16 cellular contexts compared by ENCODE assay signal in the genomic region with DNA sequence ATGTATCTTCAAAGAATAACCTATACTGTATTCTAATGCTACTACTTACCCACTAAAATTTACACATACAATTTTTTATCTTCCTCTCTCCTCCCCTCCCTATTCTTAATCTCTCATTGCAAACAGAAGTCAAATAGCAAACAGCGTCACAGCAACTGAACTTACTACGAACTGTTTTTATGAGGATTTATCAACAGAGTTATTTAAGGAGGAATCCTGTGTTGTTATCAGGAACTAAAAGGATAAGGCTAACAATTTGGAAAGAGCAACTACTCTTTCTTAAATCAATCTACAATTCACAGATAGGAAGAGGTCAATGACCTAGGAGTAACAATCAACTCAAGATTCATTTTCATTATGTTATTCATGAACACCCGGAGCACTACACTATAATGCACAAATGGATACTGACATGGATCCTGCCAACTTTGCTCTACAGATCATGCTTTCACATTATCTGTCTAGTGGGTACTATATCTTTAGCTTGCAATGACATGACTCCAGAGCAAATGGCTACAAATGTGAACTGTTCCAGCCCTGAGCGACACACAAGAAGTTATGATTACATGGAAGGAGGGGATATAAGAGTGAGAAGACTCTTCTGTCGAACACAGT. TPM values are rescaled to one million over a fixed set of nuclear protein-coding genes. Genes with fewer than 3 reads are reported as not detected.
DNase-seq lines count a peak whose midpoint lies in the region; ATAC-seq and TF ChIP-seq lines count a peak whose summit lies in the region.
"Had no signal": no experiment of that assay in that cellular context is flagged by ENCODE, and none has a peak within 500 bp of the region (broad histone marks: within the 10 kb centered on the region; RNA-seq: fewer than 3 reads in every experiment).

No MANE protein-coding gene starts in this region.

- H3K36me3 ChIP-seq in mesodermal cell (ENCODE audit: control insufficient read depth, insufficient read depth, low read length) (no peaks in the 10 kb centered on the region), thoracic aorta (no peaks in the 10 kb centered on the region)
- H3K36me3 ChIP-seq: HAP-1, neutrophil had no signal

- TF ChIP-seq CTCF in fibroblast of pulmonary artery (IDR thresholded peaks at IDR 0.05; ENCODE audit: low read length, missing control alignments), result no peak
- no peak for TF ChIP-seq CTCF in thoracic aorta (IDR thresholded peaks at IDR 0.05)

- H3K4me1 ChIP-seq in mesodermal cell (ENCODE audit: control insufficient read depth, insufficient read depth, low read length, poor library complexity, severe bottlenecking) (no peaks in the 10 kb centered on the region), thoracic aorta (ENCODE audit: control insufficient read depth in 1 of 2, low read depth in 2 of 2) (no peaks in the 10 kb centered on the region)

- no peak for ATAC-seq in thoracic aorta (ENCODE audit: insufficient number of reproducible peaks, low FRiP score, low read depth)
- ATAC-seq in HG03439 (IDR thresholded peaks at IDR 0.05; ENCODE audit: unreplicated experiment), result no peak
- ATAC-seq: stimulated activated effector memory CD8-positive, alpha-beta T cell treated with anti-CD3 and anti-CD28 coated beads, Interleukin-12 subunit alpha, Interleukin-12 subunit beta, amount 100 ng/mL, for 72 hours had no signal

- H3K4me3 ChIP-seq in fibroblast of pulmonary artery (replicated peaks; ENCODE audit: low read depth, low read length) (peak overlapping the region; percentile 38), mesodermal cell (ENCODE audit: extremely low read depth, insufficient read depth, low read length, poor library complexity, severe bottlenecking) (no peak overlapping the region), thoracic aorta (peak overlapping the region; percentile 38)
- H3K4me3 ChIP-seq: HAP-1 had no signal

- DNase-seq in SK-N-DZ (ENCODE audit: low spot score), result peak; percentile 7
- DNase-seq in fibroblast of pulmonary artery (ENCODE audit: low read depth), result peak; percentile 24
- DNase-seq in thoracic aorta (ENCODE audit: low spot score), result no peak
- DNase-seq in activated CD4-positive, CD25-positive, alpha-beta regulatory T cell treated with anti-CD3 and anti-CD28 coated beads, Interleukin-2, amount 50 U/mL, for 72 hours, result no peak
- no peak for DNase-seq in activated CD4-positive, alpha-beta T cell treated with anti-CD3 and anti-CD28 coated beads for 48 hours
- no peak for DNase-seq in effector CD8-positive, alpha-beta T cell (lab: John Stamatoyannopoulos, UW)
- DNase-seq: CD4-positive, CD25-positive, alpha-beta regulatory T cell; central memory CD4-positive, alpha-beta T cell; foreskin melanocyte; stimulated activated CD4-positive, alpha-beta T cell treated with anti-CD3 and anti-CD28 coated beads, Interleukin-2, amount 100 ng/mL, for 24 hours; T-helper 2 cell had no signal

- H3K9me3 ChIP-seq in mesodermal cell (ENCODE audit: control insufficient read depth, low read length) (no peaks in the 10 kb centered on the region), thoracic aorta (no peaks in the 10 kb centered on the region)
- H3K9me3 ChIP-seq: HAP-1, neutrophil had no signal

- H3K27ac ChIP-seq in mesodermal cell (ENCODE audit: low read depth, low read length, severe bottlenecking), result peak overlapping the region; percentile 30
- no peak overlapping the region for H3K27ac ChIP-seq in thoracic aorta
- H3K27ac ChIP-seq: neutrophil had no signal

- H3K27me3 ChIP-seq in thoracic aorta (replicated peaks; ENCODE audit: insufficient read depth), result no peaks in the 10 kb centered on the region
- H3K27me3 ChIP-seq: neutrophil had no signal

- WGBS in mesodermal cell (ENCODE audit: insufficient coverage in 2 of 2), 2 experiments, result 88 to 93% methylated on average over 3 of the region's 5 CpGs

RNA-seq across cellular contexts. Expression of a gene that starts 1.0 kb away (rescaled TPM):
- 0.27 and 0.97 TPM in 2 replicates for polyA plus RNA-seq in SK-N-DZ (2014; cell fraction: cytosol; rRNA removed)
- 0.20 and 0.28 TPM in 2 replicates for polyA plus RNA-seq in SK-N-DZ (2014; cell fraction: nucleus; rRNA removed)
- 0.18 TPM for polyA plus RNA-seq in mesodermal cell (2013, experiment 1 of 2)
- 0.46 TPM for polyA plus RNA-seq in mesodermal cell (2013, experiment 2 of 2)
- 10 to 100 TPM; 12.7 to 63.6 TPM for total RNA-seq in thoracic aorta
- total RNA-seq: CD4-positive, CD25-positive, alpha-beta regulatory T cell had no signal

Comparison
In these comparisons a context has a peak if more than half of its experiments do, and no peak if none do; other contexts are left out.
1. DNase-seq: peak in SK-N-DZ (single experiment) and fibroblast of pulmonary artery (single experiment); none in thoracic aorta (single experiment), activated CD4-positive, CD25-positive, alpha-beta regulatory T cell treated with anti-CD3 and anti-CD28 coated beads, Interleukin-2, amount 50 U/mL, for 72 hours (single experiment), activated CD4-positive, alpha-beta T cell treated with anti-CD3 and anti-CD28 coated beads for 48 hours (single experiment) and effector CD8-positive, alpha-beta T cell (single experiment).